1 cellular context compared by ENCODE assay signal in genomic region chr17:75564195-75564594, GRCh38.
TF ChIP-seq lines count a peak whose summit lies in the region.

No MANE protein-coding gene starts in this region.

TF ChIP-seq in HEK293, 187 proteins besides CTCF, POLR2A, EP300 and RAD21 (continued from another document):
- 0 out of 2 replicates have a peak, but pooled peaks have one; percentile 16 for TF ChIP-seq HIC1 (tag by site-specific recombination; IDR thresholded peaks at IDR 0.05)
